In genomic region chr19:34387446-34387810, GRCh38 we compare ENCODE assay signal across 23 cellular contexts. TPM values are rescaled to one million over a fixed set of nuclear protein-coding genes. Genes with fewer than 3 reads are reported as not detected.
DNase-seq lines count a peak whose midpoint lies in the region; ATAC-seq and TF ChIP-seq lines count a peak whose summit lies in the region.
"Had no signal": no experiment of that assay in that cellular context is flagged by ENCODE, and none has a peak within 500 bp of the region (broad histone marks: within the 10 kb centered on the region; RNA-seq: fewer than 3 reads in every experiment).

No MANE protein-coding gene starts in this region.

- H3K4me3 Mint-ChIP-seq in CD4-positive, CD25-positive, alpha-beta regulatory T cell = no peak overlapping the region
- H3K4me3 Mint-ChIP-seq: CD14-positive monocyte; CD4-positive, alpha-beta memory T cell had no signal

- intact Hi-C loops in prostate gland (cut with DNase I) = no loop called here

- no peak overlapping the region for H3K4me2 ChIP-seq in smooth muscle cell
- H3K4me2 ChIP-seq: A549; BLaER1 treated with 17β-estradiol and CSF1 and Interleukin-3, amounts not matched to agents 10 nM and 100 nM had no signal

- no peak for ATAC-seq in CD4-positive, CD25-positive, alpha-beta regulatory T cell (ENCODE audit: low read depth in 2 of 2)

- WGBS in smooth muscle cell (ENCODE audit: low lambda C conversion rate) = 91% methylated on average over 1 of the region's 1 CpG
- WGBS in prostate gland = 100% methylated on average over 1 of the region's 1 CpG

- no peaks in the 10 kb centered on the region for H3K27me3 Mint-ChIP-seq in CD4-positive, CD25-positive, alpha-beta regulatory T cell
- H3K27me3 Mint-ChIP-seq: CD4-positive, alpha-beta memory T cell had no signal

- peak overlapping the region; percentile 1 to 18 (median 17) for H3K27ac Mint-ChIP-seq in CD4-positive, CD25-positive, alpha-beta regulatory T cell
- H3K27ac Mint-ChIP-seq: CD14-positive monocyte had no signal

- no peak overlapping the region for H3K9ac ChIP-seq in smooth muscle cell (ENCODE audit: low read depth)
- H3K9ac ChIP-seq: BLaER1 treated with 17β-estradiol and CSF1 and Interleukin-3, amounts not matched to agents 10 nM and 100 nM had no signal

- TF ChIP-seq CTCF in smooth muscle cell (IDR thresholded peaks at IDR 0.05; ENCODE audit: borderline replicate concordance, insufficient read depth, poor library complexity, severe bottlenecking) = no peak
- no peak for TF ChIP-seq CTCF in prostate gland (IDR thresholded peaks at IDR 0.05)

- H3K4me1 ChIP-seq in CD4-positive, CD25-positive, alpha-beta regulatory T cell (ENCODE audit: control insufficient read depth, insufficient read depth, low read length, poor library complexity, severe bottlenecking) = no peaks in the 10 kb centered on the region
- H3K4me1 ChIP-seq in smooth muscle cell (ENCODE audit: low read depth) (no peaks in the 10 kb centered on the region), prostate gland (replicated peaks) (no peaks in the 10 kb centered on the region)
- H3K4me1 ChIP-seq: A549; BE2C; BLaER1 treated with 17β-estradiol and CSF1 and Interleukin-3, amounts not matched to agents 10 nM and 100 nM had no signal

- H3K9me3 Mint-ChIP-seq in CD4-positive, CD25-positive, alpha-beta regulatory T cell = no peaks in the 10 kb centered on the region
- H3K9me3 Mint-ChIP-seq: CD4-positive, alpha-beta memory T cell had no signal

- H3K9me3 ChIP-seq in CD4-positive, CD25-positive, alpha-beta regulatory T cell (ENCODE audit: control insufficient read depth in 2 of 2, low read length in 2 of 2) = no peaks in the 10 kb centered on the region
- H3K9me3 ChIP-seq in smooth muscle cell (replicated peaks; ENCODE audit: low read depth) = no peaks in the 10 kb centered on the region
- no peaks in the 10 kb centered on the region for H3K9me3 ChIP-seq in prostate gland
- H3K9me3 ChIP-seq: A549; BE2C; BLaER1 treated with 17β-estradiol and CSF1 and Interleukin-3, amounts not matched to agents 10 nM and 100 nM had no signal

- no peak overlapping the region for H2AFZ ChIP-seq in smooth muscle cell (ENCODE audit: low read depth)

- H3F3A ChIP-seq in smooth muscle cell (ENCODE audit: low read depth) = no peaks in the 10 kb centered on the region

- DNase-seq in CD4-positive, CD25-positive, alpha-beta regulatory T cell = no peak
- no peak for DNase-seq in smooth muscle cell (lab: John Stamatoyannopoulos, UW; ENCODE audit: unreplicated experiment)
- no peak for DNase-seq in activated CD8-positive, alpha-beta memory T cell treated with anti-CD3 and anti-CD28 coated beads for 24 hours
- no peak for DNase-seq in H7
- no peak for DNase-seq in NCI-H345 (lab: John Stamatoyannopoulos, UW)
- DNase-seq in prostate gland (ENCODE audit: low spot score) = no peak
- DNase-seq: 8988T; ACHN; AML-193; BE2C; Calu3; CD4-positive, alpha-beta memory T cell; COR-L47; DMS53; DMS79 treated with DMSO at 0.1 percent for 48 hours; GF-D8; GOT3; HCEC 1CT had no signal

- peaks cover 42% of the 10 kb centered on the region for H4K20me1 ChIP-seq in smooth muscle cell (ENCODE audit: low read depth)

- no peak overlapping the region for H3K4me3 ChIP-seq in CD4-positive, CD25-positive, alpha-beta regulatory T cell (ENCODE audit: low read depth, low read length)
- H3K4me3 ChIP-seq in smooth muscle cell = no peak overlapping the region
- no peak overlapping the region for H3K4me3 ChIP-seq in H7 (ENCODE audit: insufficient read depth, low read depth, low read length)
- no peak overlapping the region for H3K4me3 ChIP-seq in prostate gland
- H3K4me3 ChIP-seq: A549; BLaER1 treated with 17β-estradiol and CSF1 and Interleukin-3, amounts not matched to agents 10 nM and 100 nM had no signal

- H3K27ac ChIP-seq in CD4-positive, CD25-positive, alpha-beta regulatory T cell (ENCODE audit: insufficient read depth, low read length, poor library complexity, severe bottlenecking) = no peak overlapping the region
- H3K27ac ChIP-seq in cingulate gyrus (ENCODE audit: low read depth, low read length) = peak overlapping the region; percentile 25
- H3K27ac ChIP-seq in smooth muscle cell (ENCODE audit: low read depth) = peak overlapping the region; percentile 52
- no peak overlapping the region for H3K27ac ChIP-seq in prostate gland
- H3K27ac ChIP-seq: A549; BLaER1 treated with 17β-estradiol and CSF1 and Interleukin-3, amounts not matched to agents 10 nM and 100 nM had no signal

- H3K36me3 ChIP-seq in CD4-positive, CD25-positive, alpha-beta regulatory T cell (ENCODE audit: control insufficient read depth, insufficient read depth, low read length) = peaks cover 59% of the 10 kb centered on the region
- H3K36me3 ChIP-seq in smooth muscle cell (ENCODE audit: low read depth) (no peaks in the 10 kb centered on the region), H7 (replicated peaks; ENCODE audit: control insufficient read depth, insufficient read depth, low read length) (peaks cover 57% of the 10 kb centered on the region), prostate gland (peaks cover 3 to 6% of the 10 kb centered on the region in 2 donors)

- H3K4me1 Mint-ChIP-seq in CD4-positive, CD25-positive, alpha-beta regulatory T cell = peaks cover 0 to 7% (median 3%) of the 10 kb centered on the region in 4 donors
- H3K4me1 Mint-ChIP-seq: CD14-positive monocyte had no signal

- no peaks in the 10 kb centered on the region for H3K79me2 ChIP-seq in smooth muscle cell (ENCODE audit: low read depth)

- peaks cover 34% of the 10 kb centered on the region for H3K36me3 Mint-ChIP-seq in CD4-positive, CD25-positive, alpha-beta regulatory T cell

- H3K27me3 ChIP-seq in CD4-positive, CD25-positive, alpha-beta regulatory T cell (ENCODE audit: control insufficient read depth, insufficient read depth, low read length) = no peaks in the 10 kb centered on the region
- H3K27me3 ChIP-seq in smooth muscle cell (ENCODE audit: low read depth) = no peaks in the 10 kb centered on the region
- H3K27me3 ChIP-seq in H7 (ENCODE audit: control insufficient read depth, insufficient read depth, low read length) = no peaks in the 10 kb centered on the region
- no peaks in the 10 kb centered on the region for H3K27me3 ChIP-seq in prostate gland (replicated peaks; ENCODE audit: insufficient read depth)
- H3K27me3 ChIP-seq: BE2C; BLaER1 treated with 17β-estradiol and CSF1 and Interleukin-3, amounts not matched to agents 10 nM and 100 nM had no signal

- TF ChIP-seq POLR2A in prostate gland (IDR thresholded peaks at IDR 0.05) = no peak

TF ChIP-seq in PFSK-1, 5 proteins besides CTCF, POLR2A, EP300 and RAD21:
- TF ChIP-seq TAF1 (IDR thresholded peaks at IDR 0.05; ENCODE audit: borderline replicate concordance, insufficient read depth, low read length) (no peak), POLR2AphosphoS5 (IDR thresholded peaks at IDR 0.05; ENCODE audit: low read depth, low read length) (0 out of 2 replicates have a peak, but pooled peaks have one; percentile 11)

RNA-seq across cellular contexts. Expression of gene PDCD2L, which starts 16.8 kb away (rescaled TPM):
- total RNA-seq in CD4-positive, CD25-positive, alpha-beta regulatory T cell = 9.0 TPM
- 10 to 100 TPM; 17.8 to 24.4 (median 22.1) TPM for polyA plus RNA-seq in CD4-positive, CD25-positive, alpha-beta regulatory T cell
- 13.8 TPM for polyA plus RNA-seq in PFSK-1 (2012; ENCODE audit: insufficient read length, low read depth)
- total RNA-seq in smooth muscle cell (6.0 and 14.5 TPM in 2 replicates), prostate gland (10 to 100 TPM; 15.5 to 16.2 TPM)
- 4.3 and 4.4 TPM in 2 replicates for polyA plus RNA-seq in smooth muscle cell
- 50.8 and 64.0 TPM in 2 replicates for total RNA-seq in H7 (2014; rRNA removed; shearing (Covaris generic))

RNA-seq across cellular contexts. Expression of gene GPI, which starts 22.4 kb away (rescaled TPM):
- 116 TPM for total RNA-seq in CD4-positive, CD25-positive, alpha-beta regulatory T cell
- polyA plus RNA-seq in CD4-positive, CD25-positive, alpha-beta regulatory T cell = 100 to 1,000 TPM; 141 to 148 (median 144) TPM
- 325 TPM for polyA plus RNA-seq in PFSK-1 (2012; ENCODE audit: insufficient read length, low read depth)
- total RNA-seq in smooth muscle cell (113 and 132 TPM in 2 replicates), prostate gland (100 to 1,000 TPM; 106 to 188 TPM)
- 223 and 233 TPM in 2 replicates for polyA plus RNA-seq in smooth muscle cell
- total RNA-seq in H7 (2014; rRNA removed; shearing (Covaris generic)) = 192 and 212 TPM in 2 replicates

RNA-seq across cellular contexts. Expression of gene UBA2, which starts 40.8 kb away (rescaled TPM):
- total RNA-seq in CD4-positive, CD25-positive, alpha-beta regulatory T cell = 70.3 TPM
- polyA plus RNA-seq in CD4-positive, CD25-positive, alpha-beta regulatory T cell = 10 to 100 TPM; 72.1 to 93.0 (median 82.7) TPM
- 167 TPM for polyA plus RNA-seq in PFSK-1 (2012; ENCODE audit: insufficient read length, low read depth)
- total RNA-seq in smooth muscle cell (129 and 139 TPM in 2 replicates), prostate gland (100 to 1,000 TPM in 1 of 2 donors, 10 to 100 TPM in 1; 69.1 to 115 TPM)
- 66.7 and 77.7 TPM in 2 replicates for polyA plus RNA-seq in smooth muscle cell
- total RNA-seq in H7 (2014; rRNA removed; shearing (Covaris generic)) = 227 and 241 TPM in 2 replicates

Comparison
In these comparisons a context has a peak if more than half of its experiments do, and no peak if none do; other contexts are left out.
1. H3K27ac ChIP-seq: peak in cingulate gyrus (single experiment) and smooth muscle cell (single experiment); none in CD4-positive, CD25-positive, alpha-beta regulatory T cell (single experiment) and prostate gland (0 of 2).